In the genomic region with DNA sequence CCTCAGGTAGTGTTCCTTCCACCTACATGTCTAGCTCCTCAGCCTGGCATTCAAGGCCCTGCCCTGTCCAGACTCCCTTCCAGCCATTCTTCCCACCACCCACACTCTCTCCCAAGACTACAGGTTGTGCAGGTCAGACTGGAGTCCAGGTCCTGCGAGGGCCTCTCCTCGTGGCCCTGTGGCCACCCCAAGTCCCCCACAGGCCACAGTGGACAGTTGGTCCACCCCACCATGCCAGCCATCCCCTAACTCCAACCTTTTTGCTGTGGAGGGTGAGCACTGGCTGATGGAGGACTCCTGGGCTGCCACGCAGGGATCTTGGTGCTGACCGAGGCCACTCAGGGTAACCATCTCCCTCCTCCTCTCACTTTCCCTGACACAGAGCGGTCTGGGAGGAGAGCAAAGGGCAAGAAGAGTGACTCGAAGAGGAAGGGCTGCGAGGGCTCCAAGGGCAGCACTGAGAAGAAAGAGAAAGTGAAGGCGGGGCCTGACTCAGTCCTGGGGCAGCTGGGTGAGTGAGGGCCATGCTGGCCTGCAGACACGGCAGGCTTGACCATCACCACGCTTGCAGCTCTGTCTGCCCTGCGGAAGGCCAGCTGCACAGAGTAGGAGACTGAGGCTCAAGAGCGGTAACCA, we compare ENCODE assay signal across 16 cellular contexts. TPM values are rescaled to one million over a fixed set of nuclear protein-coding genes. Genes with fewer than 3 reads are reported as not detected.
DNase-seq lines count a peak whose midpoint lies in the region; ATAC-seq, FAIRE-seq and TF ChIP-seq lines count a peak whose summit lies in the region.
"Had no signal": no experiment of that assay in that cellular context is flagged by ENCODE, and none has a peak within 500 bp of the region (broad histone marks: within the 10 kb centered on the region; RNA-seq: fewer than 3 reads in every experiment).

No MANE protein-coding gene starts in this region.

- H3K9me3 ChIP-seq in astrocyte (ENCODE audit: insufficient read depth, low read depth, low read length) = no peaks in the 10 kb centered on the region
- H3K9me3 ChIP-seq in PC-9 (ENCODE audit: insufficient read depth, low read depth) = no peaks in the 10 kb centered on the region
- H3K9me3 ChIP-seq: heart left ventricle, prostate gland, suprapubic skin had no signal

- no peak for ATAC-seq in stimulated activated effector memory CD8-positive, alpha-beta T cell treated with anti-CD3 and anti-CD28 coated beads, Interleukin-12 subunit alpha, Interleukin-12 subunit beta, amount 100 ng/mL, for 72 hours
- ATAC-seq in HG03442 (IDR thresholded peaks at IDR 0.05; ENCODE audit: unreplicated experiment) = no peak

- H3K9me2 ChIP-seq in PC-9 (ENCODE audit: insufficient read depth) = no peaks in the 10 kb centered on the region

- TF ChIP-seq CTCF in astrocyte (IDR thresholded peaks at IDR 0.05; ENCODE audit: insufficient read depth, low read depth, low read length) = no peak
- TF ChIP-seq CTCF in PC-9 (conservative IDR thresholded peaks at IDR 0.05) = no peak

- H3K4me3 Mint-ChIP-seq in activated naive CD4-positive, alpha-beta T cell treated with anti-CD3 and anti-CD28 coated beads, Interleukin-2, amount 50 U/mL, for 24 hours = no peak overlapping the region
- no peak overlapping the region for H3K4me3 Mint-ChIP-seq in astrocyte (ENCODE audit: unreplicated experiment)
- no peak overlapping the region for H3K4me3 Mint-ChIP-seq in stimulated activated effector memory CD8-positive, alpha-beta T cell treated with anti-CD3 and anti-CD28 coated beads, Interleukin-12 subunit alpha, Interleukin-12 subunit beta, amount 100 ng/mL, for 72 hours
- H3K4me3 Mint-ChIP-seq: T-cell had no signal

- CTCF ChIA-PET in PC-9 (lab: Charles Lee) = interaction anchor here (0.5 kb wide), 1 partner anchor 266 kb away, joined by 4 read pairs; no protein-coding TSS in a partner anchor

- no peak overlapping the region for H3K27ac ChIP-seq in astrocyte (ENCODE audit: low read depth, low read length)
- no peak overlapping the region for H3K27ac ChIP-seq in PC-9
- H3K27ac ChIP-seq: prostate gland, suprapubic skin had no signal

- H3K9ac ChIP-seq in astrocyte (ENCODE audit: low read length) = no peak overlapping the region

- H2AFZ ChIP-seq in astrocyte (ENCODE audit: low read depth, low read length) (peak overlapping the region; percentile 14), PC-9 (no peak overlapping the region)

- no peaks in the 10 kb centered on the region for H3K79me2 ChIP-seq in astrocyte (ENCODE audit: insufficient read depth, low read length)
- no peaks in the 10 kb centered on the region for H3K79me2 ChIP-seq in PC-9 (ENCODE audit: low read depth)

- H3K27me3 Mint-ChIP-seq in activated naive CD4-positive, alpha-beta T cell treated with anti-CD3 and anti-CD28 coated beads, Interleukin-2, amount 50 U/mL, for 24 hours = no peaks in the 10 kb centered on the region
- no peaks in the 10 kb centered on the region for H3K27me3 Mint-ChIP-seq in astrocyte (ENCODE audit: low read depth, unreplicated experiment)
- H3K27me3 Mint-ChIP-seq: T-cell had no signal

- no peak for FAIRE-seq in astrocyte (lab: Jason Lieb, UNC)

- H3K4me3 ChIP-seq in astrocyte (ENCODE audit: insufficient read depth, low read depth, low read length) = no peak overlapping the region
- H3K4me3 ChIP-seq in PC-9 = no peak overlapping the region
- H3K4me3 ChIP-seq: heart left ventricle, prostate gland, suprapubic skin had no signal

- no peak for DNase-seq in activated naive CD4-positive, alpha-beta T cell treated with Interleukin-2 at 50 U/mL for 16 hours
- DNase-seq in M059J (ENCODE audit: low read depth) = peak; percentile 44
- DNase-seq in astrocyte (ENCODE audit: low read depth) = no peak
- no peak for DNase-seq in stimulated activated effector memory CD8-positive, alpha-beta T cell treated with anti-CD3 and anti-CD28 coated beads, Interleukin-12 subunit alpha, Interleukin-12 subunit beta, amount 100 ng/mL, for 72 hours (ENCODE audit: low spot score in 2 of 2)
- no peak for DNase-seq in PC-9
- DNase-seq in pons (ENCODE audit: low spot score) = no peak
- DNase-seq: activated CD4-positive, alpha-beta T cell treated with anti-CD3 and anti-CD28 coated beads for 1 hour; activated T-cell treated with anti-CD3 and anti-CD28 coated beads, Interleukin-2, amount 50 U/mL, for 1 hour; NCI-H1930; NCI-H69; T-cell had no signal

- H3K36me3 ChIP-seq in astrocyte (ENCODE audit: insufficient read depth, low read length) = no peaks in the 10 kb centered on the region
- no peaks in the 10 kb centered on the region for H3K36me3 ChIP-seq in PC-9 (ENCODE audit: low read depth)

- no TSS peak for BruUV-seq in PC-9 (replicated peaks; lab: Mats Ljungman, UMichigan)

- H3K27me3 ChIP-seq in astrocyte (ENCODE audit: insufficient read depth, low read length) (no peaks in the 10 kb centered on the region), PC-9 (ENCODE audit: insufficient read depth, low read depth) (no peaks in the 10 kb centered on the region)
- H3K27me3 ChIP-seq: heart left ventricle, suprapubic skin had no signal

- peak overlapping the region; percentile 86 for H3K27ac Mint-ChIP-seq in activated naive CD4-positive, alpha-beta T cell treated with anti-CD3 and anti-CD28 coated beads, Interleukin-2, amount 50 U/mL, for 24 hours
- H3K27ac Mint-ChIP-seq in astrocyte (ENCODE audit: unreplicated experiment) = no peak overlapping the region
- peak overlapping the region; percentile 86 for H3K27ac Mint-ChIP-seq in stimulated activated effector memory CD8-positive, alpha-beta T cell treated with anti-CD3 and anti-CD28 coated beads, Interleukin-12 subunit alpha, Interleukin-12 subunit beta, amount 100 ng/mL, for 72 hours

- H3K4me1 ChIP-seq in astrocyte (ENCODE audit: insufficient read depth, low read length) = peaks cover 5% of the 10 kb centered on the region
- H3K4me1 ChIP-seq in PC-9 (replicated peaks; ENCODE audit: insufficient read depth) = no peaks in the 10 kb centered on the region
- H3K4me1 ChIP-seq: prostate gland had no signal

- H4K20me1 ChIP-seq in astrocyte (ENCODE audit: insufficient read depth, low read length) (no peaks in the 10 kb centered on the region), PC-9 (ENCODE audit: insufficient read depth) (peaks cover 12% of the 10 kb centered on the region)

- H3K4me1 Mint-ChIP-seq in activated naive CD4-positive, alpha-beta T cell treated with anti-CD3 and anti-CD28 coated beads, Interleukin-2, amount 50 U/mL, for 24 hours = peaks cover 14% of the 10 kb centered on the region
- peaks cover 8% of the 10 kb centered on the region for H3K4me1 Mint-ChIP-seq in astrocyte (ENCODE audit: low read depth, unreplicated experiment)
- H3K4me1 Mint-ChIP-seq in stimulated activated effector memory CD8-positive, alpha-beta T cell treated with anti-CD3 and anti-CD28 coated beads, Interleukin-12 subunit alpha, Interleukin-12 subunit beta, amount 100 ng/mL, for 72 hours = peaks cover 39% of the 10 kb centered on the region

- peaks cover 9% of the 10 kb centered on the region for H3K36me3 Mint-ChIP-seq in activated naive CD4-positive, alpha-beta T cell treated with anti-CD3 and anti-CD28 coated beads, Interleukin-2, amount 50 U/mL, for 24 hours
- H3K36me3 Mint-ChIP-seq in astrocyte (ENCODE audit: low read depth, unreplicated experiment) = peaks cover 39% of the 10 kb centered on the region
- peaks cover 81% of the 10 kb centered on the region for H3K36me3 Mint-ChIP-seq in stimulated activated effector memory CD8-positive, alpha-beta T cell treated with anti-CD3 and anti-CD28 coated beads, Interleukin-12 subunit alpha, Interleukin-12 subunit beta, amount 100 ng/mL, for 72 hours

- intact Hi-C loops in PC-9 (cut with micrococcal nuclease; ENCODE audit: unreplicated experiment) = loop anchor here (1.0 to 5.0 kb wide), 4 partner anchors 50 to 275 kb away; partner anchors contain the start of genes CDKN2AIPNL and UBE2B

- no peaks in the 10 kb centered on the region for H3K9me3 Mint-ChIP-seq in activated naive CD4-positive, alpha-beta T cell treated with anti-CD3 and anti-CD28 coated beads, Interleukin-2, amount 50 U/mL, for 24 hours
- H3K9me3 Mint-ChIP-seq in astrocyte (ENCODE audit: unreplicated experiment) = no peaks in the 10 kb centered on the region
- no peaks in the 10 kb centered on the region for H3K9me3 Mint-ChIP-seq in stimulated activated effector memory CD8-positive, alpha-beta T cell treated with anti-CD3 and anti-CD28 coated beads, Interleukin-12 subunit alpha, Interleukin-12 subunit beta, amount 100 ng/mL, for 72 hours
- H3K9me3 Mint-ChIP-seq: T-cell had no signal

- POLR2A ChIA-PET in PC-9 (lab: Charles Lee; ENCODE audit: unreplicated experiment) = no interaction called here

- no peak overlapping the region for H3K4me2 ChIP-seq in astrocyte (ENCODE audit: low read length)
- H3K4me2 ChIP-seq in PC-9 = no peak overlapping the region

- H3F3A ChIP-seq in PC-9 (ENCODE audit: insufficient read depth, low read depth) = no peaks in the 10 kb centered on the region; the same call in 1 of the 2 replicates

RNA-seq across cellular contexts. Expression of gene JADE2, which starts 51.0 kb away (rescaled TPM):
- 19.8 and 34.4 TPM in 2 replicates for total RNA-seq in M059J (2014; rRNA removed; shearing (Covaris generic))
- total RNA-seq in astrocyte (25.3 and 30.3 TPM in 2 replicates), PC-9 (2021) (82.1 and 83.5 TPM in 2 replicates)

RNA-seq across cellular contexts. Expression of gene SAR1B, which starts 56.1 kb away (rescaled TPM):
- 33.9 and 90.3 TPM in 2 replicates for total RNA-seq in M059J (2014; rRNA removed; shearing (Covaris generic))
- total RNA-seq in astrocyte (63.8 and 64.3 TPM in 2 replicates), PC-9 (2021) (37.6 and 49.5 TPM in 2 replicates)
